1 cellular context compared by ENCODE assay signal in genomic region chr1:23867953-23868847, GRCh38.
TF ChIP-seq lines count a peak whose summit lies in the region.

TSS of gene FUCA1 (minus strand) at chr1:23868290. CDS start at chr1:23868286, 4 bp downstream.

TF ChIP-seq in K562, 482 proteins besides CTCF, POLR2A, EP300 and RAD21 (continued from another document and continues in another):
- no peak for TF ChIP-seq MLX (CRISPR knock-in tag; conservative IDR thresholded peaks at IDR 0.05)
- TF ChIP-seq ATF3 (IDR thresholded peaks at IDR 0.05), result no peak
- peak; percentile 65; the same call in 1 of the 2 replicates for TF ChIP-seq ATF3 (CRISPR knock-in tag; conservative IDR thresholded peaks at IDR 0.05)
- 0 out of 2 replicates have a peak, but pooled peaks have one; percentile 12 for TF ChIP-seq E2F3 (CRISPR knock-in tag; IDR thresholded peaks at IDR 0.05)
- TF ChIP-seq ZNF143 (CRISPR knock-in tag; IDR thresholded peaks at IDR 0.05), result no peak
- TF ChIP-seq LEF1 (IDR thresholded peaks at IDR 0.05), result no peak
- TF ChIP-seq ZBTB8A (IDR thresholded peaks at IDR 0.05; ENCODE audit: partially characterized antibody), result no peak
- TF ChIP-seq GABPA (tag; conservative IDR thresholded peaks at IDR 0.05; ENCODE audit: low read depth), result peak; percentile 74
- TF ChIP-seq L3MBTL2 (IDR thresholded peaks at IDR 0.05), result peak; percentile 84
- TF ChIP-seq, protein P1, sequence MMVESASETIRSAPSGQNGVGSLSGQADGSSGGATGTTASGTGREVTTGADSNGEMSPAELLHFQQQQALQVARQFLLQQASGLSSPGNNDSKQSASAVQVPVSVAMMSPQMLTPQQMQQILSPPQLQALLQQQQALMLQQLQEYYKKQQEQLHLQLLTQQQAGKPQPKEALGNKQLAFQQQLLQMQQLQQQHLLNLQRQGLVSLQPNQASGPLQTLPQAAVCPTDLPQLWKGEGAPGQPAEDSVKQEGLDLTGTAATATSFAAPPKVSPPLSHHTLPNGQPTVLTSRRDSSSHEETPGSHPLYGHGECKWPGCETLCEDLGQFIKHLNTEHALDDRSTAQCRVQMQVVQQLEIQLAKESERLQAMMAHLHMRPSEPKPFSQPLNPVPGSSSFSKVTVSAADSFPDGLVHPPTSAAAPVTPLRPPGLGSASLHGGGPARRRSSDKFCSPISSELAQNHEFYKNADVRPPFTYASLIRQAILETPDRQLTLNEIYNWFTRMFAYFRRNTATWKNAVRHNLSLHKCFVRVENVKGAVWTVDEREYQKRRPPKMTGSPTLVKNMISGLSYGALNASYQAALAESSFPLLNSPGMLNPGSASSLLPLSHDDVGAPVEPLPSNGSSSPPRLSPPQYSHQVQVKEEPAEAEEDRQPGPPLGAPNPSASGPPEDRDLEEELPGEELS (CRISPR knock-in tag; IDR thresholded peaks at IDR 0.05; ENCODE audit: borderline replicate concordance), result no peak
- TF ChIP-seq HDAC1 (IDR thresholded peaks at IDR 0.05), result no peak; a peak in 1 of 4 replicates
- no peak; the same call in 1 of the 2 replicates for TF ChIP-seq NFIC (IDR thresholded peaks at IDR 0.05)
- TF ChIP-seq ZBTB26 (CRISPR knock-in tag; IDR thresholded peaks at IDR 0.05), result no peak
- no peak for TF ChIP-seq ZNF3 (CRISPR knock-in tag; IDR thresholded peaks at IDR 0.05)
- TF ChIP-seq, protein P2, sequence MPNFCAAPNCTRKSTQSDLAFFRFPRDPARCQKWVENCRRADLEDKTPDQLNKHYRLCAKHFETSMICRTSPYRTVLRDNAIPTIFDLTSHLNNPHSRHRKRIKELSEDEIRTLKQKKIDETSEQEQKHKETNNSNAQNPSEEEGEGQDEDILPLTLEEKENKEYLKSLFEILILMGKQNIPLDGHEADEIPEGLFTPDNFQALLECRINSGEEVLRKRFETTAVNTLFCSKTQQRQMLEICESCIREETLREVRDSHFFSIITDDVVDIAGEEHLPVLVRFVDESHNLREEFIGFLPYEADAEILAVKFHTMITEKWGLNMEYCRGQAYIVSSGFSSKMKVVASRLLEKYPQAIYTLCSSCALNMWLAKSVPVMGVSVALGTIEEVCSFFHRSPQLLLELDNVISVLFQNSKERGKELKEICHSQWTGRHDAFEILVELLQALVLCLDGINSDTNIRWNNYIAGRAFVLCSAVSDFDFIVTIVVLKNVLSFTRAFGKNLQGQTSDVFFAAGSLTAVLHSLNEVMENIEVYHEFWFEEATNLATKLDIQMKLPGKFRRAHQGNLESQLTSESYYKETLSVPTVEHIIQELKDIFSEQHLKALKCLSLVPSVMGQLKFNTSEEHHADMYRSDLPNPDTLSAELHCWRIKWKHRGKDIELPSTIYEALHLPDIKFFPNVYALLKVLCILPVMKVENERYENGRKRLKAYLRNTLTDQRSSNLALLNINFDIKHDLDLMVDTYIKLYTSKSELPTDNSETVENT (CRISPR knock-in tag; IDR thresholded peaks at IDR 0.05), result peak; percentile 54; the same call in 1 of the 2 replicates
- no peak for TF ChIP-seq TAF9B (IDR thresholded peaks at IDR 0.05; ENCODE audit: partially characterized antibody)
- peak in 1 of 2 experiments; percentile 41; a peak in 1 of 4 replicates for TF ChIP-seq SRF (CRISPR knock-in tag; IDR thresholded peaks at IDR 0.05)
- peak; percentile 81 for TF ChIP-seq TBP (optimal IDR thresholded peaks at IDR 0.05; ENCODE audit: low read depth, low read length)
- TF ChIP-seq ZNF436 (CRISPR knock-in tag; IDR thresholded peaks at IDR 0.05), result no peak
- no peak for TF ChIP-seq SREBF2 (CRISPR knock-in tag; IDR thresholded peaks at IDR 0.05)
- peak; percentile 59; the same call in 1 of the 2 replicates for TF ChIP-seq FOSL1 (tag; conservative IDR thresholded peaks at IDR 0.05)
- no peak for TF ChIP-seq NCOA6 (IDR thresholded peaks at IDR 0.05)
- TF ChIP-seq, protein P3, sequence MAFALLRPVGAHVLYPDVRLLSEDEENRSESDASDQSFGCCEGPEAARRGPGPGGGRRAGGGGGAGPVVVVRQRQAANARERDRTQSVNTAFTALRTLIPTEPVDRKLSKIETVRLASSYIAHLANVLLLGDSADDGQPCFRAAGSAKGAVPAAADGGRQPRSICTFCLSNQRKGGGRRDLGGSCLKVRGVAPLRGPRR (CRISPR knock-in tag; IDR thresholded peaks at IDR 0.05), result peak; percentile 71; the same call in 1 of the 2 replicates
- TF ChIP-seq ELK1 (CRISPR knock-in tag; IDR thresholded peaks at IDR 0.05), result no peak
- TF ChIP-seq FOXK1 (CRISPR knock-in tag; IDR thresholded peaks at IDR 0.05; ENCODE audit: borderline replicate concordance), result peak; percentile 14; the same call in 1 of the 2 replicates
- no peak for TF ChIP-seq JUN (IDR thresholded peaks at IDR 0.05; ENCODE audit: borderline replicate concordance, low read depth, low read length)
- TF ChIP-seq JUN (CRISPR knock-in tag; IDR thresholded peaks at IDR 0.05; ENCODE audit: borderline replicate concordance), result no peak
- TF ChIP-seq CCAR2 (IDR thresholded peaks at IDR 0.05; ENCODE audit: low read depth, low read length), result no peak
- peak in 1 of 2 experiments; percentile 20; a peak in 1 of 4 replicates for TF ChIP-seq SIN3A (IDR thresholded peaks at IDR 0.05; ENCODE audit: borderline replicate concordance in 2 of 2, control insufficient read depth in 1 of 2, low read depth in 2 of 2, low read length in 2 of 2)
- no peak for TF ChIP-seq PYGO2 (tag; IDR thresholded peaks at IDR 0.05)
- no peak for TF ChIP-seq POLR2H (tag; IDR thresholded peaks at IDR 0.05; ENCODE audit: low read depth)
- TF ChIP-seq IRF9 (tag; IDR thresholded peaks at IDR 0.05), result no peak
- TF ChIP-seq CEBPG (CRISPR knock-in tag; IDR thresholded peaks at IDR 0.05), result no peak
- TF ChIP-seq CEBPG (tag; conservative IDR thresholded peaks at IDR 0.05 in 1 of 2, IDR thresholded peaks at IDR 0.05 in 1 of 2), result no peak
- TF ChIP-seq ZBTB40 (IDR thresholded peaks at IDR 0.05), result no peak
- TF ChIP-seq ZBTB40 (CRISPR knock-in tag; IDR thresholded peaks at IDR 0.05), result no peak
- no peak for TF ChIP-seq POLR3G (IDR thresholded peaks at IDR 0.05; ENCODE audit: extremely low read depth, insufficient read length, insufficient replicate concordance)
- TF ChIP-seq MEIS2 (IDR thresholded peaks at IDR 0.05; ENCODE audit: partially characterized antibody), result peak; percentile 76
- peak; percentile 51 for TF ChIP-seq CTCFL (IDR thresholded peaks at IDR 0.05; ENCODE audit: borderline replicate concordance, insufficient read depth, low read depth, low read length, poor library complexity, severe bottlenecking)
